ENCODE assay signal across 13 cellular contexts in genomic region chr2:23554054-23554697, GRCh38.
DNase-seq lines count a peak whose midpoint lies in the region; ATAC-seq and TF ChIP-seq lines count a peak whose summit lies in the region.
"Had no signal": no experiment of that assay in that cellular context is flagged by ENCODE, and none has a peak within 500 bp of the region (broad histone marks: within the 10 kb centered on the region; RNA-seq: fewer than 3 reads in every experiment).

No MANE protein-coding gene starts in this region.

- H3K27me3 Mint-ChIP-seq in neural progenitor cell (ENCODE audit: insufficient read depth, low read depth): peaks cover 5% of the 10 kb centered on the region
- H3K27me3 Mint-ChIP-seq: memory B cell had no signal

- ATAC-seq in body of pancreas (peak; percentile 36), heart right ventricle (peak; percentile 28 to 74 (median 58)), HG03045 (IDR thresholded peaks at IDR 0.05; ENCODE audit: unreplicated experiment) (no peak)

- no peaks in the 10 kb centered on the region for H3K79me2 ChIP-seq in neural progenitor cell (ENCODE audit: low read depth)

- H3K27ac ChIP-seq in body of pancreas (no peak overlapping the region), heart right ventricle (peak overlapping the region in 6 of 10 donors; percentile 17 to 77 (median 58)), prostate gland (peak overlapping the region; percentile 77 to 84), neural progenitor cell (no peak overlapping the region)
- H3K27ac ChIP-seq: KMS-11, neutrophil had no signal

- H3K4me1 ChIP-seq in body of pancreas: peaks cover 7% of the 10 kb centered on the region
- peaks cover 0 to 24% (median 0%) of the 10 kb centered on the region in 9 donors for H3K4me1 ChIP-seq in heart right ventricle
- H3K4me1 ChIP-seq in prostate gland (replicated peaks): no peaks in the 10 kb centered on the region
- H3K4me1 ChIP-seq in neural progenitor cell: peaks cover 6% of the 10 kb centered on the region

- H3K27ac Mint-ChIP-seq in neural progenitor cell: no peak overlapping the region
- H3K27ac Mint-ChIP-seq: memory B cell had no signal

- H3K9me3 Mint-ChIP-seq in neural progenitor cell: no peaks in the 10 kb centered on the region
- H3K9me3 Mint-ChIP-seq: memory B cell had no signal

- no peaks in the 10 kb centered on the region for H3K36me3 Mint-ChIP-seq in neural progenitor cell
- H3K36me3 Mint-ChIP-seq: memory B cell had no signal

- no peak overlapping the region for H3K4me2 ChIP-seq in neural progenitor cell
- H3K4me2 ChIP-seq: KMS-11 had no signal

- no peak overlapping the region for H2AFZ ChIP-seq in neural progenitor cell (replicated peaks)

- TF ChIP-seq POLR2A in body of pancreas (IDR thresholded peaks at IDR 0.05) (no peak), prostate gland (IDR thresholded peaks at IDR 0.05) (no peak)

- TF ChIP-seq CTCF in AG10803 (conservative IDR thresholded peaks at IDR 0.05; ENCODE audit: low read length): no peak
- TF ChIP-seq CTCF in body of pancreas (IDR thresholded peaks at IDR 0.05): no peak
- no peak for TF ChIP-seq CTCF in heart right ventricle (IDR thresholded peaks at IDR 0.05)
- TF ChIP-seq CTCF in prostate gland (IDR thresholded peaks at IDR 0.05): no peak
- no peak for TF ChIP-seq CTCF in neural progenitor cell (IDR thresholded peaks at IDR 0.05)

- no peaks in the 10 kb centered on the region for H4K20me1 ChIP-seq in neural progenitor cell (ENCODE audit: low read depth)

- H3K9me3 ChIP-seq in body of pancreas (no peaks in the 10 kb centered on the region), heart right ventricle (no peaks in the 10 kb centered on the region), prostate gland (no peaks in the 10 kb centered on the region), neural progenitor cell (ENCODE audit: low read depth) (no peaks in the 10 kb centered on the region)
- H3K9me3 ChIP-seq: neutrophil had no signal

- H3K36me3 ChIP-seq in body of pancreas (replicated peaks in 1 of 2; ENCODE audit: insufficient read depth in 1 of 2, low read depth in 2 of 2) (no peaks in the 10 kb centered on the region), heart right ventricle (no peaks in the 10 kb centered on the region), prostate gland (no peaks in the 10 kb centered on the region), neural progenitor cell (no peaks in the 10 kb centered on the region)
- H3K36me3 ChIP-seq: neutrophil had no signal

- DNase-seq in AG10803 (ENCODE audit: low read depth) (peak; percentile 29), body of pancreas (peak in 2 of 4 donors; percentile 28 to 37), heart right ventricle (peak in 1 of 2 donors; percentile 47), prostate gland (ENCODE audit: low spot score) (peak; percentile 37), neural progenitor cell (ENCODE audit: low spot score) (no peak)
- DNase-seq in activated CD4-positive, CD25-positive, alpha-beta regulatory T cell (lab: John Stamatoyannopoulos, UW): no peak
- no peak for DNase-seq in activated naive CD4-positive, alpha-beta T cell treated with anti-CD3 and anti-CD28 coated beads, Interleukin-2, amount 50 U/mL, for 16 hours
- DNase-seq: activated naive CD4-positive, alpha-beta T cell treated with Interleukin-2 at 50 U/mL for 16 hours; NCI-H1930 had no signal

- no peaks in the 10 kb centered on the region for H3K27me3 ChIP-seq in body of pancreas
- no peaks in the 10 kb centered on the region for H3K27me3 ChIP-seq in heart right ventricle
- H3K27me3 ChIP-seq in prostate gland (replicated peaks; ENCODE audit: insufficient read depth): no peaks in the 10 kb centered on the region
- H3K27me3 ChIP-seq in neural progenitor cell: no peaks in the 10 kb centered on the region

- no peaks in the 10 kb centered on the region for H3F3A ChIP-seq in neural progenitor cell (ENCODE audit: low read depth)

- intact Hi-C loops in body of pancreas (cut with DNase I) (no loop called here), heart right ventricle (cut with DNase I) (no loop called here), prostate gland (cut with DNase I) (no loop called here)

- H3K4me3 Mint-ChIP-seq in neural progenitor cell: no peak overlapping the region
- H3K4me3 Mint-ChIP-seq: memory B cell had no signal

- H3K4me3 ChIP-seq in AG10803 (ENCODE audit: low read length): no peak overlapping the region
- H3K4me3 ChIP-seq in body of pancreas: no peak overlapping the region
- no peak overlapping the region for H3K4me3 ChIP-seq in heart right ventricle
- no peak overlapping the region for H3K4me3 ChIP-seq in prostate gland
- no peak overlapping the region for H3K4me3 ChIP-seq in neural progenitor cell

- 73 to 78% methylated on average over 15 to 24 of the region's 24 CpGs for WGBS in body of pancreas, 2 donors
- 78 to 84% methylated on average over 24 of the region's 24 CpGs for WGBS in heart right ventricle, 2 donors
- WGBS in prostate gland: 32% methylated on average over 24 of the region's 24 CpGs

- peaks cover 39% of the 10 kb centered on the region for H3K4me1 Mint-ChIP-seq in neural progenitor cell

- no peak overlapping the region for H3K9ac ChIP-seq in neural progenitor cell
- H3K9ac ChIP-seq: KMS-11 had no signal

Comparison
In these comparisons a context has a peak if more than half of its experiments do, and no peak if none do; other contexts are left out.
1. DNase-seq: peak in AG10803 (single experiment) and prostate gland (single experiment); none in activated CD4-positive, CD25-positive, alpha-beta regulatory T cell (0 of 4), neural progenitor cell (single experiment) and activated naive CD4-positive, alpha-beta T cell treated with anti-CD3 and anti-CD28 coated beads, Interleukin-2, amount 50 U/mL, for 16 hours (single experiment).
2. H3K27ac ChIP-seq: peak in heart right ventricle (6 of 10) and prostate gland (2 of 2); none in body of pancreas (0 of 4) and neural progenitor cell (single experiment).